Comparison of ENCODE assay signal across 8 cellular contexts in genomic region chr19:53879145-53880037, GRCh38. TPM values are rescaled to one million over a fixed set of nuclear protein-coding genes. Genes with fewer than 3 reads are reported as not detected.
A peak's percentile ranks its signal among the peaks of the same experiment; 100 is the strongest.
DNase-seq lines count a peak whose midpoint lies in the region; ATAC-seq and TF ChIP-seq lines count a peak whose summit lies in the region.

No MANE protein-coding gene starts in this region.

- DNase-seq in AG08395 (ENCODE audit: low spot score) (peak; percentile 94), Panc1 (ENCODE audit: low read depth, low spot score) (no peak), fibroblast of peridontal ligament (ENCODE audit: extremely low read depth) (peak; percentile 86)
- DNase-seq in naive thymus-derived CD4-positive, alpha-beta T cell: peak; percentile 66 to 88 (median 78)
- peak; percentile 57 to 78 for DNase-seq in stimulated activated CD8-positive, alpha-beta memory T cell treated with anti-CD3 and anti-CD28 coated beads, Interleukin-7, amount 100 ng/mL, for 4 hours (ENCODE audit: low read depth in 2 of 2)

- intact Hi-C loops in Panc1 (cut with micrococcal nuclease; ENCODE audit: unreplicated experiment): no loop called here
- intact Hi-C loops in naive thymus-derived CD4-positive, alpha-beta T cell (cut with micrococcal nuclease): loop anchor here (1.0 to 5.0 kb wide), 3 partner anchors 12 to 87 kb away; partner anchors contain the start of gene MYADM (in 1 of the 2)

- H3K4me3 Mint-ChIP-seq in activated T-helper 17 cell treated with anti-CD3 and anti-CD28 coated beads, Interleukin-2, amount 50 U/mL, for 72 hours: no peak overlapping the region
- H3K4me3 Mint-ChIP-seq in naive thymus-derived CD4-positive, alpha-beta T cell: no peak overlapping the region

- ATAC-seq in GM19023 (IDR thresholded peaks at IDR 0.05; ENCODE audit: unreplicated experiment): peak; percentile 85
- ATAC-seq in HG03457 (IDR thresholded peaks at IDR 0.05; ENCODE audit: unreplicated experiment): peak; percentile 82
- peak; percentile 92 for ATAC-seq in Panc1
- ATAC-seq in activated T-helper 17 cell treated with anti-CD3 and anti-CD28 coated beads, Interleukin-2, amount 50 U/mL, for 72 hours (replicated peaks): peak; percentile 93
- ATAC-seq in naive thymus-derived CD4-positive, alpha-beta T cell: peak; percentile 83

- BruUV-seq in Panc1 (replicated peaks; lab: Mats Ljungman, UMichigan): no TSS peak

- H3K27ac ChIP-seq in Panc1 (ENCODE audit: low read length): peak overlapping the region; percentile 96
- peak overlapping the region; percentile 47 for H3K27ac ChIP-seq in naive thymus-derived CD4-positive, alpha-beta T cell (ENCODE audit: low read depth, low read length)

- H3K27me3 ChIP-seq in Panc1 (ENCODE audit: control insufficient read depth, insufficient read depth, low read length): no peaks in the 10 kb centered on the region
- H3K27me3 ChIP-seq in naive thymus-derived CD4-positive, alpha-beta T cell (ENCODE audit: control insufficient read depth in 2 of 2, insufficient read depth in 2 of 2, low read length in 2 of 2): peaks cover 0 to 25% of the 10 kb centered on the region in 2 donors

- no peak overlapping the region for H3K27ac Mint-ChIP-seq in activated T-helper 17 cell treated with anti-CD3 and anti-CD28 coated beads, Interleukin-2, amount 50 U/mL, for 72 hours
- H3K27ac Mint-ChIP-seq in naive thymus-derived CD4-positive, alpha-beta T cell: peak overlapping the region in 6 of 9 donors; percentile 56 to 83 (median 68)

- peaks cover 27% of the 10 kb centered on the region for H3K36me3 Mint-ChIP-seq in activated T-helper 17 cell treated with anti-CD3 and anti-CD28 coated beads, Interleukin-2, amount 50 U/mL, for 72 hours (ENCODE audit: low read depth)
- peaks cover 4 to 20% (median 8%) of the 10 kb centered on the region in 5 donors for H3K36me3 Mint-ChIP-seq in naive thymus-derived CD4-positive, alpha-beta T cell

- H3K27me3 Mint-ChIP-seq in activated T-helper 17 cell treated with anti-CD3 and anti-CD28 coated beads, Interleukin-2, amount 50 U/mL, for 72 hours: peaks cover 11% of the 10 kb centered on the region
- H3K27me3 Mint-ChIP-seq in naive thymus-derived CD4-positive, alpha-beta T cell: peaks cover 10 to 19% (median 17%) of the 10 kb centered on the region in 5 donors

- H3K9me3 ChIP-seq in Panc1 (ENCODE audit: control insufficient read depth, insufficient read depth, low read depth, low read length): no peaks in the 10 kb centered on the region
- H3K9me3 ChIP-seq in naive thymus-derived CD4-positive, alpha-beta T cell (ENCODE audit: control insufficient read depth in 2 of 3, low read length in 3 of 3): no peaks in the 10 kb centered on the region

- H3K4me3 ChIP-seq in Panc1 (ENCODE audit: low read depth in 2 of 2, low read length in 2 of 2): peak overlapping the region; percentile 65 to 69
- peak overlapping the region; percentile 63 for H3K4me3 ChIP-seq in naive thymus-derived CD4-positive, alpha-beta T cell (ENCODE audit: low read length)

- POLR2A ChIA-PET in Panc1 (lab: Charles Lee): interaction anchor here (0.6 to 1.1 kb wide), 5 partner anchors 9 to 146 kb away, joined by 3 to 8 read pairs (median 3); partner anchors contain the start of gene CACNG6
- POLR2A ChIA-PET in naive thymus-derived CD4-positive, alpha-beta T cell (lab: Charles Lee): interaction anchor here (4.3 kb wide), 1 partner anchor 12 kb away, joined by 66 read pairs; the partner anchor contains the start of gene MYADM

- in situ Hi-C loops in Panc1 (cut with HindIII; ENCODE audit: low pct_unique_long_range_greater_than_20kb, low sequenced_read_pairs): no loop called here

- H3K4me1 ChIP-seq in Panc1 (ENCODE audit: control insufficient read depth, insufficient read depth, low read length): peaks cover 51% of the 10 kb centered on the region
- peaks cover 38 to 63% of the 10 kb centered on the region in 2 donors for H3K4me1 ChIP-seq in naive thymus-derived CD4-positive, alpha-beta T cell (ENCODE audit: control insufficient read depth in 2 of 2, insufficient read depth in 2 of 2, low read length in 2 of 2)

- H3K36me3 ChIP-seq in Panc1 (ENCODE audit: control insufficient read depth, insufficient read depth, low read length): no peaks in the 10 kb centered on the region
- peaks cover 0 to 2% (median under 1%) of the 10 kb centered on the region in 3 experiments for H3K36me3 ChIP-seq in naive thymus-derived CD4-positive, alpha-beta T cell (ENCODE audit: control insufficient read depth in 2 of 3, insufficient read depth in 3 of 3, low read length in 3 of 3)

- H3K9me3 Mint-ChIP-seq in activated T-helper 17 cell treated with anti-CD3 and anti-CD28 coated beads, Interleukin-2, amount 50 U/mL, for 72 hours: no peaks in the 10 kb centered on the region
- H3K9me3 Mint-ChIP-seq in naive thymus-derived CD4-positive, alpha-beta T cell: peaks cover 0 to 5% (median 2%) of the 10 kb centered on the region in 11 donors

- peaks cover 20% of the 10 kb centered on the region for H3K4me1 Mint-ChIP-seq in activated T-helper 17 cell treated with anti-CD3 and anti-CD28 coated beads, Interleukin-2, amount 50 U/mL, for 72 hours
- H3K4me1 Mint-ChIP-seq in naive thymus-derived CD4-positive, alpha-beta T cell: peaks cover 30 to 62% (median 44%) of the 10 kb centered on the region in 7 donors

- CTCF ChIA-PET in Panc1 (lab: Charles Lee): interaction anchor here (0.6 to 0.7 kb wide), 2 partner anchors 144 to 146 kb away, joined by 3 to 7 read pairs; no protein-coding TSS in a partner anchor
- CTCF ChIA-PET in naive thymus-derived CD4-positive, alpha-beta T cell (lab: Charles Lee): interaction anchor here (1.6 kb wide), 1 partner anchor 11 kb away, joined by 6 read pairs; the partner anchor contains the start of gene MYADM

- no peak for TF ChIP-seq CTCF in Panc1 (IDR thresholded peaks at IDR 0.05)

RNA-seq across cellular contexts. Expression of gene PRKCG, which starts 2.6 kb away (rescaled TPM):
- 2.5 TPM for total RNA-seq in Panc1 (2021; ENCODE audit: unreplicated experiment)
- polyA plus RNA-seq in Panc1 (2012; ENCODE audit: insufficient read length): 4.2 TPM
- not detected for total RNA-seq in activated T-helper 17 cell treated with anti-CD3 and anti-CD28 coated beads, Interleukin-2, amount 50 U/mL, for 72 hours
- 1 to 10 TPM in 2 of 5 experiments, not detected in 3; 1.6 to 2.4 TPM for total RNA-seq in naive thymus-derived CD4-positive, alpha-beta T cell
- under 1 TPM in 1 of 2 donors, not detected in 1; 0.05 TPM for polyA plus RNA-seq in naive thymus-derived CD4-positive, alpha-beta T cell

RNA-seq across cellular contexts. Expression of gene MYADM, which starts 11.7 kb away (rescaled TPM):
- total RNA-seq in Panc1 (2021; ENCODE audit: unreplicated experiment): 469 TPM
- 387 TPM for polyA plus RNA-seq in Panc1 (2012; ENCODE audit: insufficient read length)
- 10 to 100 TPM; 48.8 to 72.8 TPM for total RNA-seq in activated T-helper 17 cell treated with anti-CD3 and anti-CD28 coated beads, Interleukin-2, amount 50 U/mL, for 72 hours
- 100 to 1,000 TPM in 3 of 5 experiments, 10 to 100 TPM in 2; 51.5 to 524 (median 116) TPM for total RNA-seq in naive thymus-derived CD4-positive, alpha-beta T cell
- polyA plus RNA-seq in naive thymus-derived CD4-positive, alpha-beta T cell: 10 to 100 TPM; 60.6 to 61.3 TPM

RNA-seq across cellular contexts. Expression of gene CACNG7, which starts 29.7 kb away (rescaled TPM):
- total RNA-seq in Panc1 (2021; ENCODE audit: unreplicated experiment): 7.7 TPM
- 50.5 TPM for polyA plus RNA-seq in Panc1 (2012; ENCODE audit: insufficient read length)
- total RNA-seq in activated T-helper 17 cell treated with anti-CD3 and anti-CD28 coated beads, Interleukin-2, amount 50 U/mL, for 72 hours: not detected
- not detected for total RNA-seq in naive thymus-derived CD4-positive, alpha-beta T cell
- polyA plus RNA-seq in naive thymus-derived CD4-positive, alpha-beta T cell: not detected

RNA-seq across cellular contexts. Expression of gene NLRP12, which starts 55.3 kb away (rescaled TPM):
- 0.05 TPM for total RNA-seq in Panc1 (2021; ENCODE audit: unreplicated experiment)
- not detected for polyA plus RNA-seq in Panc1 (2012; ENCODE audit: insufficient read length)
- total RNA-seq in activated T-helper 17 cell treated with anti-CD3 and anti-CD28 coated beads, Interleukin-2, amount 50 U/mL, for 72 hours: not detected
- total RNA-seq in naive thymus-derived CD4-positive, alpha-beta T cell: 10 to 100 TPM in 1 of 5 experiments, 1 to 10 TPM in 1, under 1 TPM in 1, not detected in 2; 0.14 to 16.1 (median 1.8) TPM
- not detected for polyA plus RNA-seq in naive thymus-derived CD4-positive, alpha-beta T cell
